In genomic region chr5:169226904-169227303, GRCh38 we compare ENCODE assay signal across 16 cellular contexts.
DNase-seq lines count a peak whose midpoint lies in the region; ATAC-seq, FAIRE-seq and TF ChIP-seq lines count a peak whose summit lies in the region.
"Had no signal": no experiment of that assay in that cellular context is flagged by ENCODE, and none has a peak within 500 bp of the region (broad histone marks: within the 10 kb centered on the region; RNA-seq: fewer than 3 reads in every experiment).

No MANE protein-coding gene starts in this region.

- DNase-seq in H7: peak; percentile 18
- DNase-seq in K562 (ENCODE audit: extremely low read depth in 1 of 4, low spot score in 3 of 4): peak in 1 of 4 experiments; percentile 2
- no peak for DNase-seq in stimulated activated effector memory CD8-positive, alpha-beta T cell treated with anti-CD3 and anti-CD28 coated beads, Interleukin-12 subunit alpha, Interleukin-12 subunit beta, amount 100 ng/mL, for 72 hours (ENCODE audit: low spot score in 2 of 2)
- DNase-seq in right atrium auricular region (ENCODE audit: low spot score): no peak
- DNase-seq in Right ventricle myocardium superior: no peak
- no peak for DNase-seq in GM19238 (ENCODE audit: insufficient read length, low spot score)
- DNase-seq: C1 segment of cervical spinal cord, MM.1S, NCI-H1417, NCI-H2029 treated with DMSO at 0.1 percent for 48 hours, NCI-H524 treated with DMSO at 0.1 percent for 48 hours, PC-9, SHP77 had no signal

- FAIRE-seq in K562 (lab: Jason Lieb, UNC): no peak

- H3K9me3 ChIP-seq in K562 (replicated peaks; ENCODE audit: control insufficient read depth, insufficient read depth, low read depth, low read length) (no peaks in the 10 kb centered on the region), right atrium auricular region (no peaks in the 10 kb centered on the region)
- H3K9me3 ChIP-seq: HAP-1 had no signal

- intact Hi-C loops in K562 (cut with micrococcal nuclease): no loop called here
- intact Hi-C loops in Right ventricle myocardium superior (cut with DNase I): no loop called here

- H3K4me3 ChIP-seq in H7 (ENCODE audit: insufficient read depth, low read depth, low read length): no peak overlapping the region
- no peak overlapping the region for H3K4me3 ChIP-seq in K562
- no peak overlapping the region for H3K4me3 ChIP-seq in right atrium auricular region
- H3K4me3 ChIP-seq: HAP-1, PC-9 had no signal

- H3K9ac ChIP-seq in K562 (ENCODE audit: insufficient read depth in 1 of 2, low read depth in 2 of 2, low read length in 2 of 2): no peak overlapping the region

- H3K79me2 ChIP-seq in K562 (ENCODE audit: control insufficient read depth, insufficient read depth, low read length): no peaks in the 10 kb centered on the region

- TF ChIP-seq RAD21 in Ishikawa (IDR thresholded peaks at IDR 0.05; ENCODE audit: low read depth): peak; percentile 6; the same call in 1 of the 2 replicates
- no peak for TF ChIP-seq RAD21 in K562 (CRISPR knock-in tag; conservative IDR thresholded peaks at IDR 0.05 in 1 of 2, IDR thresholded peaks at IDR 0.05 in 1 of 2)

- H3K4me3 Mint-ChIP-seq in stimulated activated effector memory CD8-positive, alpha-beta T cell treated with anti-CD3 and anti-CD28 coated beads, Interleukin-12 subunit alpha, Interleukin-12 subunit beta, amount 100 ng/mL, for 72 hours: no peak overlapping the region

- H3K27ac ChIP-seq in K562 (ENCODE audit: extremely low read depth, low read depth, low read length) (no peak overlapping the region), right atrium auricular region (no peak overlapping the region)
- H3K27ac ChIP-seq: HL-60, PC-9 had no signal

- no TSS peak for BruUV-seq in K562 (replicated peaks; lab: Mats Ljungman, UMichigan)

- no peak overlapping the region for H3K4me2 ChIP-seq in K562 (ENCODE audit: insufficient read depth, low read length)
- H3K4me2 ChIP-seq: PC-9 had no signal

- ATAC-seq in K562: peak; percentile 61; the same call in 2 of the 3 replicates
- peak; percentile 13 for ATAC-seq in stimulated activated effector memory CD8-positive, alpha-beta T cell treated with anti-CD3 and anti-CD28 coated beads, Interleukin-12 subunit alpha, Interleukin-12 subunit beta, amount 100 ng/mL, for 72 hours
- no peak for ATAC-seq in Right ventricle myocardium superior (ENCODE audit: poor library complexity)

- H4K20me1 ChIP-seq in K562 (replicated peaks; ENCODE audit: control insufficient read depth, insufficient read depth, low read length): no peaks in the 10 kb centered on the region

- no peaks in the 10 kb centered on the region for H3K36me3 ChIP-seq in H7 (replicated peaks; ENCODE audit: control insufficient read depth, insufficient read depth, low read length)
- H3K36me3 ChIP-seq in K562 (ENCODE audit: control insufficient read depth, insufficient read depth, low read length): no peaks in the 10 kb centered on the region
- no peaks in the 10 kb centered on the region for H3K36me3 ChIP-seq in right atrium auricular region
- H3K36me3 ChIP-seq: HAP-1 had no signal

- no peaks in the 10 kb centered on the region for H3K9me3 Mint-ChIP-seq in stimulated activated effector memory CD8-positive, alpha-beta T cell treated with anti-CD3 and anti-CD28 coated beads, Interleukin-12 subunit alpha, Interleukin-12 subunit beta, amount 100 ng/mL, for 72 hours

- 12% methylated on average over 3 of the region's 3 CpGs for WGBS in K562 (ENCODE audit: insufficient coverage, low coverage, missing lambda C conversion rate)

- H2AFZ ChIP-seq in K562 (ENCODE audit: low read depth, low read length): no peak overlapping the region
- H2AFZ ChIP-seq: PC-9 had no signal

- no peak for TF ChIP-seq POLR2A in K562 (conservative IDR thresholded peaks at IDR 0.05)

- no peak for TF ChIP-seq EP300 in Ishikawa (IDR thresholded peaks at IDR 0.05; ENCODE audit: borderline replicate concordance)
- no peak for TF ChIP-seq EP300 in K562 (IDR thresholded peaks at IDR 0.05; ENCODE audit: low read length)

- POLR2A ChIA-PET in K562 (lab: Yijun Ruan, JAX): no interaction called here

- no peaks in the 10 kb centered on the region for H3K9me1 ChIP-seq in K562 (ENCODE audit: control insufficient read depth, insufficient read depth, low read length)

- no peaks in the 10 kb centered on the region for H3K4me1 Mint-ChIP-seq in stimulated activated effector memory CD8-positive, alpha-beta T cell treated with anti-CD3 and anti-CD28 coated beads, Interleukin-12 subunit alpha, Interleukin-12 subunit beta, amount 100 ng/mL, for 72 hours

- peaks cover 9% of the 10 kb centered on the region for H3K27me3 ChIP-seq in H7 (ENCODE audit: control insufficient read depth, insufficient read depth, low read length)
- H3K27me3 ChIP-seq in K562 (ENCODE audit: control insufficient read depth in 2 of 2, insufficient read depth in 2 of 2, low read length in 2 of 2): no peaks in the 10 kb centered on the region; a peak in 1 of 5 replicates
- H3K27me3 ChIP-seq in right atrium auricular region: no peaks in the 10 kb centered on the region

- in situ Hi-C loops in K562 (cut with MboI): no loop called here

- H3K4me1 ChIP-seq in K562 (replicated peaks in 1 of 2; ENCODE audit: control insufficient read depth in 2 of 2, insufficient read depth in 2 of 2, low read length in 2 of 2) (no peaks in the 10 kb centered on the region), right atrium auricular region (peaks cover 0 to 10% of the 10 kb centered on the region in 2 donors)
- H3K4me1 ChIP-seq: HAP-1 had no signal

- CTCF ChIA-PET in K562 (lab: Yijun Ruan, JAX; ENCODE audit: low intra/inter-chr PET ratio): no interaction called here

- no peaks in the 10 kb centered on the region for H3K36me3 Mint-ChIP-seq in stimulated activated effector memory CD8-positive, alpha-beta T cell treated with anti-CD3 and anti-CD28 coated beads, Interleukin-12 subunit alpha, Interleukin-12 subunit beta, amount 100 ng/mL, for 72 hours

- H3K27ac Mint-ChIP-seq in stimulated activated effector memory CD8-positive, alpha-beta T cell treated with anti-CD3 and anti-CD28 coated beads, Interleukin-12 subunit alpha, Interleukin-12 subunit beta, amount 100 ng/mL, for 72 hours: no peak overlapping the region

- TF ChIP-seq CTCF in K562 (IDR thresholded peaks at IDR 0.05 in 2 of 3, conservative IDR thresholded peaks at IDR 0.05 in 1 of 3; ENCODE audit: insufficient read depth in 2 of 3, low read depth in 1 of 3, low read length in 3 of 3): peak in 2 of 3 experiments; percentile 7 to 9; a peak in 1 of 6 replicates
- TF ChIP-seq CTCF in right atrium auricular region (IDR thresholded peaks at IDR 0.05): no peak

TF ChIP-seq in Ishikawa, 13 proteins besides CTCF, POLR2A, EP300 and RAD21 (continues in another document):
- no peak for TF ChIP-seq NFIC (IDR thresholded peaks at IDR 0.05)
- TF ChIP-seq MAX (IDR thresholded peaks at IDR 0.05): no peak

TF ChIP-seq in K562, 482 proteins besides CTCF, POLR2A, EP300 and RAD21:
- no peak for TF ChIP-seq THAP7 (CRISPR knock-in tag; IDR thresholded peaks at IDR 0.05)
- TF ChIP-seq ZBTB49 (CRISPR knock-in tag; IDR thresholded peaks at IDR 0.05; ENCODE audit: borderline replicate concordance): no peak
- no peak for TF ChIP-seq RBM17 (IDR thresholded peaks at IDR 0.05; ENCODE audit: borderline replicate concordance, low read depth, low read length)
- TF ChIP-seq KDM5B (IDR thresholded peaks at IDR 0.05; ENCODE audit: insufficient replicate concordance, low read depth, low read length): no peak
- TF ChIP-seq ELF1 (tag; IDR thresholded peaks at IDR 0.05): no peak
- TF ChIP-seq GABPB1 (CRISPR knock-in tag; IDR thresholded peaks at IDR 0.05): no peak
- no peak for TF ChIP-seq NONO (IDR thresholded peaks at IDR 0.05; ENCODE audit: low read depth in 2 of 2, low read length in 1 of 2)
- no peak for TF ChIP-seq CREB3 (tag; conservative IDR thresholded peaks at IDR 0.05; ENCODE audit: low read depth)
- no peak for TF ChIP-seq ZSCAN29 (IDR thresholded peaks at IDR 0.05)
- TF ChIP-seq ZNF274 (IDR thresholded peaks at IDR 0.05; ENCODE audit: borderline replicate concordance, low read depth, low read length): no peak
- no peak for TF ChIP-seq ZNF584 (CRISPR knock-in tag; IDR thresholded peaks at IDR 0.05; ENCODE audit: low read depth)
- TF ChIP-seq NFATC3 (IDR thresholded peaks at IDR 0.05): no peak

Comparison
In these comparisons a context has a peak if more than half of its experiments do, and no peak if none do; other contexts are left out.
1. CTCF ChIP-seq: peak in K562 (2 of 3); none in right atrium auricular region (0 of 2).